Comparison of ENCODE assay signal across 21 cellular contexts in the genomic region with DNA sequence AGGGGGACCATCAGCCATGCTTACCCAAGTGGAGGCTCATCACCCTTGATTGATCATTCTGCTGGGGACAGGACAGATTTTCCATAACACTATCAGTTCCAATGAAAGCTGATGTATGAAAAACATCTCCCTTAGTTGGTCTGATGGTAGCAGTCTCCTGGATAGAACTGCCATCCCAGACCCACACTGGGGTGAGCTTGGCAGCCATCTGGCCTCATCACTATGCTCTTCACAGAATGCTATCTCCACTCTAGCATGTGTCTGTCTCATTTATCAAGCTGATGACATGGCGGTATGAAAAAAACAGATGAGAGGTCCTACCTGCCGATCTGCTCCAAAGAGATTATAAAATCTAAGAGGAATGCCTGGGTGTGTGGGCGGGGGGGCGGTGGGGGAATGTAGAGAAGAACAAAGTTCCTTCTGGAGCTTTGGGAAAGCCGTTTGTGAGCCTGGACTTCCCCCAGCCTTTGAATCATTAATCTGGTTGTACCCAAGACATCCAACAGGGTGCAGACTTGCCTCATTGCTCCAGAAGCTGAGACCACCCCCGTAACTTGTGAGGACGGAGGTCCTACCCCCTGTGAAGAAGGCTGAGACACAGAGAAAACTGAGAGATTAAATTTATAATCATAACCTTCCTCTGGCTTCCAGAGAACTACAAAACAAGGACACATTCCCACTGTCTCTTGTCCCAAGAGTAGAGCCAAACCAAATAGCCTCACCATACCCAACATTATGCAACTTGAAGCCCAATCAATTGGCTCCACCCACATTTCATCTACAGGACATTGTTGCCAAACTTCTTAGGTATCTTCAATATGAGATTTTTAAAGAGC.
DNase-seq lines count a peak whose midpoint lies in the region; ATAC-seq and TF ChIP-seq lines count a peak whose summit lies in the region.
"Had no signal": no experiment of that assay in that cellular context is flagged by ENCODE, and none has a peak within 500 bp of the region (broad histone marks: within the 10 kb centered on the region; RNA-seq: fewer than 3 reads in every experiment).

No MANE protein-coding gene starts in this region.

- H3K4me3 ChIP-seq in SK-N-SH (ENCODE audit: low read depth in 2 of 2, low read length in 1 of 2) (no peak overlapping the region), OCI-LY1 (ENCODE audit: low read depth, low read length, poor library complexity, severe bottlenecking) (no peak overlapping the region)
- H3K4me3 ChIP-seq: gastroesophageal sphincter, left ventricle myocardium inferior, psoas muscle, upper lobe of right lung had no signal

- H3K27me3 ChIP-seq in SK-N-SH (ENCODE audit: insufficient read depth) (no peaks in the 10 kb centered on the region), OCI-LY1 (ENCODE audit: insufficient read depth, low read length) (no peaks in the 10 kb centered on the region)
- H3K27me3 ChIP-seq: gastroesophageal sphincter, upper lobe of right lung had no signal

- H3K9me2 ChIP-seq in SK-N-SH, result no peaks in the 10 kb centered on the region
- no peaks in the 10 kb centered on the region for H3K9me2 ChIP-seq in OCI-LY1 (ENCODE audit: low read depth, low read length)

- peak; percentile 16; the same call in 1 of the 2 replicates for TF ChIP-seq CTCF in SK-N-SH (IDR thresholded peaks at IDR 0.05)
- peak; percentile 11; the same call in 1 of the 2 replicates for TF ChIP-seq CTCF in OCI-LY1 (IDR thresholded peaks at IDR 0.05; ENCODE audit: low read length)

- 73% methylated on average over 6 of the region's 7 CpGs for WGBS in SK-N-SH (ENCODE audit: low lambda C conversion rate)

- H3K27ac ChIP-seq in SK-N-SH (ENCODE audit: low read depth in 2 of 2, low read length in 1 of 2), result 0 out of 4 replicates have a peak overlapping the region, but pooled peaks of 1 of the 2 experiments have one; percentile 4
- no peak overlapping the region for H3K27ac ChIP-seq in OCI-LY1 (ENCODE audit: low read depth, low read length, poor library complexity, severe bottlenecking)
- H3K27ac ChIP-seq: epithelial cell of prostate, gastroesophageal sphincter, left ventricle myocardium inferior, psoas muscle, upper lobe of right lung had no signal

- H3K9me3 ChIP-seq in SK-N-SH (no peaks in the 10 kb centered on the region), OCI-LY1 (ENCODE audit: low read length) (no peaks in the 10 kb centered on the region)
- H3K9me3 ChIP-seq: gastroesophageal sphincter, left ventricle myocardium inferior, psoas muscle, upper lobe of right lung had no signal

- H4K20me1 ChIP-seq in SK-N-SH (ENCODE audit: insufficient read depth), result no peaks in the 10 kb centered on the region
- H4K20me1 ChIP-seq in OCI-LY1 (ENCODE audit: insufficient read depth, low read length), result no peaks in the 10 kb centered on the region

- H3K36me3 ChIP-seq in SK-N-SH (replicated peaks in 1 of 2; ENCODE audit: control insufficient read depth in 1 of 2, insufficient read depth in 2 of 2, low read length in 1 of 2) (no peaks in the 10 kb centered on the region), OCI-LY1 (ENCODE audit: insufficient read depth, low read length) (no peaks in the 10 kb centered on the region)
- H3K36me3 ChIP-seq: gastroesophageal sphincter, left ventricle myocardium inferior, upper lobe of right lung had no signal

- H3F3A ChIP-seq in SK-N-SH (replicated peaks; ENCODE audit: insufficient read depth) (peaks cover 21% of the 10 kb centered on the region), OCI-LY1 (ENCODE audit: insufficient read depth, low read length) (no peaks in the 10 kb centered on the region)

- peaks cover 3% of the 10 kb centered on the region; the same call in 1 of the 2 replicates for H3K79me2 ChIP-seq in SK-N-SH (ENCODE audit: insufficient read depth)
- H3K79me2 ChIP-seq in OCI-LY1 (ENCODE audit: insufficient read depth, low read length), result no peaks in the 10 kb centered on the region

- H3K4me2 ChIP-seq in SK-N-SH (no peak overlapping the region), OCI-LY1 (ENCODE audit: low read length) (no peak overlapping the region)

- no peak for TF ChIP-seq EP300 in SK-N-SH (IDR thresholded peaks at IDR 0.05; ENCODE audit: borderline replicate concordance in 1 of 2, low read depth in 1 of 2, low read length in 1 of 2)

- H2AFZ ChIP-seq in SK-N-SH (ENCODE audit: low read depth), result no peak overlapping the region
- H2AFZ ChIP-seq in OCI-LY1 (ENCODE audit: low read length), result no peak overlapping the region

- DNase-seq in SK-N-SH (no peak), glomerular visceral epithelial cell (ENCODE audit: extremely low spot score) (peak; percentile 41), Ammon's horn (ENCODE audit: low spot score) (no peak), NCI-H526 (lab: John Stamatoyannopoulos, UW) (no peak), SK-N-DZ (ENCODE audit: low spot score) (no peak)
- DNase-seq: activated CD4-positive, alpha-beta T cell treated with anti-CD3 and anti-CD28 coated beads for 4 hours; activated naive CD8-positive, alpha-beta T cell treated with anti-CD3 and anti-CD28 coated beads, Interleukin-2, amount 50 U/mL, for 24 hours; CD4-positive, CD25-positive, alpha-beta regulatory T cell; DMS79 treated with DMSO at 0.1 percent for 48 hours; left ventricle myocardium inferior; NCI-H1092; NCI-H2107; psoas muscle; RPMI8226; stimulated activated CD4-positive, alpha-beta T cell treated with anti-CD3 and anti-CD28 coated beads, Interleukin-4, amount 100 ng/mL, for 24 hours; upper lobe of right lung had no signal

- POLR2A ChIA-PET in SK-N-SH (lab: Yijun Ruan, JAX), result no interaction called here

- peaks cover 0 to 40% of the 10 kb centered on the region in 2 experiments for H3K4me1 ChIP-seq in SK-N-SH (ENCODE audit: control insufficient read depth in 1 of 2, insufficient read depth in 2 of 2, low read depth in 1 of 2, low read length in 1 of 2)
- H3K4me1 ChIP-seq in OCI-LY1 (ENCODE audit: insufficient read depth, low read length, severe bottlenecking), result no peaks in the 10 kb centered on the region
- H3K4me1 ChIP-seq: left ventricle myocardium inferior, psoas muscle, upper lobe of right lung had no signal

- no peak overlapping the region for H3K9ac ChIP-seq in SK-N-SH
- no peak overlapping the region for H3K9ac ChIP-seq in OCI-LY1 (ENCODE audit: low read length)

- ATAC-seq in SK-N-SH treated with all-trans-retinoic acid at 6 μM for 48 hours, result no peak
- no peak for ATAC-seq in GM21529 (IDR thresholded peaks at IDR 0.05; ENCODE audit: unreplicated experiment)
- ATAC-seq: activated naive CD8-positive, alpha-beta T cell treated with anti-CD3 and anti-CD28 coated beads, Interleukin-2, amount 50 U/mL, for 24 hours; gastroesophageal sphincter; upper lobe of right lung had no signal

- CTCF ChIA-PET in SK-N-SH (lab: Yijun Ruan, JAX), result interaction anchor here (0.6 to 1.8 kb wide), 8 partner anchors 9 to 1398 kb away, joined by 3 to 5 read pairs (median 3); no protein-coding TSS in a partner anchor

- TF ChIP-seq RAD21 in SK-N-SH (IDR thresholded peaks at IDR 0.05; ENCODE audit: low read length), result no peak

TF ChIP-seq in SK-N-SH, 30 proteins besides CTCF, POLR2A, EP300 and RAD21 (continues in another document):
- TF ChIP-seq MXI1 (IDR thresholded peaks at IDR 0.05; ENCODE audit: low read depth, low read length) (no peak), PBX3 (IDR thresholded peaks at IDR 0.05) (no peak), JUND (IDR thresholded peaks at IDR 0.05) (no peak)

TF ChIP-seq in SK-N-SH treated with all-trans-retinoic acid at 6 μM for 48 hours, 23 proteins besides CTCF, POLR2A, EP300 and RAD21 (continues in another document):
- TF ChIP-seq, protein P1, sequence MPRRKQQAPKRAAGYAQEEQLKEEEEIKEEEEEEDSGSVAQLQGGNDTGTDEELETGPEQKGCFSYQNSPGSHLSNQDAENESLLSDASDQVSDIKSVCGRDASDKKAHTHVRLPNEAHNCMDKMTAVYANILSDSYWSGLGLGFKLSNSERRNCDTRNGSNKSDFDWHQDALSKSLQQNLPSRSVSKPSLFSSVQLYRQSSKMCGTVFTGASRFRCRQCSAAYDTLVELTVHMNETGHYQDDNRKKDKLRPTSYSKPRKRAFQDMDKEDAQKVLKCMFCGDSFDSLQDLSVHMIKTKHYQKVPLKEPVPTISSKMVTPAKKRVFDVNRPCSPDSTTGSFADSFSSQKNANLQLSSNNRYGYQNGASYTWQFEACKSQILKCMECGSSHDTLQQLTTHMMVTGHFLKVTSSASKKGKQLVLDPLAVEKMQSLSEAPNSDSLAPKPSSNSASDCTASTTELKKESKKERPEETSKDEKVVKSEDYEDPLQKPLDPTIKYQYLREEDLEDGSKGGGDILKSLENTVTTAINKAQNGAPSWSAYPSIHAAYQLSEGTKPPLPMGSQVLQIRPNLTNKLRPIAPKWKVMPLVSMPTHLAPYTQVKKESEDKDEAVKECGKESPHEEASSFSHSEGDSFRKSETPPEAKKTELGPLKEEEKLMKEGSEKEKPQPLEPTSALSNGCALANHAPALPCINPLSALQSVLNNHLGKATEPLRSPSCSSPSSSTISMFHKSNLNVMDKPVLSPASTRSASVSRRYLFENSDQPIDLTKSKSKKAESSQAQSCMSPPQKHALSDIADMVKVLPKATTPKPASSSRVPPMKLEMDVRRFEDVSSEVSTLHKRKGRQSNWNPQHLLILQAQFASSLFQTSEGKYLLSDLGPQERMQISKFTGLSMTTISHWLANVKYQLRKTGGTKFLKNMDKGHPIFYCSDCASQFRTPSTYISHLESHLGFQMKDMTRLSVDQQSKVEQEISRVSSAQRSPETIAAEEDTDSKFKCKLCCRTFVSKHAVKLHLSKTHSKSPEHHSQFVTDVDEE (CRISPR knock-in tag; IDR thresholded peaks at IDR 0.05), result no peak
- TF ChIP-seq ISL1 (CRISPR knock-in tag; IDR thresholded peaks at IDR 0.05) (no peak), RARB (CRISPR knock-in tag; IDR thresholded peaks at IDR 0.05) (no peak), SNAI2 (CRISPR knock-in tag; IDR thresholded peaks at IDR 0.05) (no peak), ESRRG (CRISPR knock-in tag; IDR thresholded peaks at IDR 0.05) (no peak), ZC3H10 (CRISPR knock-in tag; IDR thresholded peaks at IDR 0.05) (no peak)
- TF ChIP-seq, protein P2, sequence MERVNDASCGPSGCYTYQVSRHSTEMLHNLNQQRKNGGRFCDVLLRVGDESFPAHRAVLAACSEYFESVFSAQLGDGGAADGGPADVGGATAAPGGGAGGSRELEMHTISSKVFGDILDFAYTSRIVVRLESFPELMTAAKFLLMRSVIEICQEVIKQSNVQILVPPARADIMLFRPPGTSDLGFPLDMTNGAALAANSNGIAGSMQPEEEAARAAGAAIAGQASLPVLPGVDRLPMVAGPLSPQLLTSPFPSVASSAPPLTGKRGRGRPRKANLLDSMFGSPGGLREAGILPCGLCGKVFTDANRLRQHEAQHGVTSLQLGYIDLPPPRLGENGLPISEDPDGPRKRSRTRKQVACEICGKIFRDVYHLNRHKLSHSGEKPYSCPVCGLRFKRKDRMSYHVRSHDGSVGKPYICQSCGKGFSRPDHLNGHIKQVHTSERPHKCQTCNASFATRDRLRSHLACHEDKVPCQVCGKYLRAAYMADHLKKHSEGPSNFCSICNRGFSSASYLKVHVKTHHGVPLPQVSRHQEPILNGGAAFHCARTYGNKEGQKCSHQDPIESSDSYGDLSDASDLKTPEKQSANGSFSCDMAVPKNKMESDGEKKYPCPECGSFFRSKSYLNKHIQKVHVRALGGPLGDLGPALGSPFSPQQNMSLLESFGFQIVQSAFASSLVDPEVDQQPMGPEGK (CRISPR knock-in tag; IDR thresholded peaks at IDR 0.05; ENCODE audit: borderline replicate concordance), result no peak
